9 cellular contexts compared by ENCODE assay signal in genomic region chr3:196604548-196604947, GRCh38. TPM values are rescaled to one million over a fixed set of nuclear protein-coding genes. Genes with fewer than 3 reads are reported as not detected.
A peak's percentile ranks its signal among the peaks of the same experiment; 100 is the strongest.
DNase-seq lines count a peak whose midpoint lies in the region; TF ChIP-seq lines count a peak whose summit lies in the region.
"Had no signal": no experiment of that assay in that cellular context is flagged by ENCODE, and none has a peak within 500 bp of the region (broad histone marks: within the 10 kb centered on the region; RNA-seq: fewer than 3 reads in every experiment).

No MANE protein-coding gene starts in this region.

- no peaks in the 10 kb centered on the region for H3K9me3 Mint-ChIP-seq in activated CD4-positive, alpha-beta T cell treated with anti-CD3 and anti-CD28 coated beads, Interleukin-2, amount 10 ng/mL, durations not matched to agents 24 days and 14 days
- no peaks in the 10 kb centered on the region for H3K9me3 Mint-ChIP-seq in endothelial cell (ENCODE audit: unreplicated experiment)
- H3K9me3 Mint-ChIP-seq: activated naive CD4-positive, alpha-beta T cell treated with anti-CD3 and anti-CD28 coated beads, Interleukin-2, amount 50 U/mL, for 24 hours had no signal

- H3K4me3 Mint-ChIP-seq in activated CD4-positive, alpha-beta T cell treated with anti-CD3 and anti-CD28 coated beads, Interleukin-2, amount 10 ng/mL, durations not matched to agents 24 days and 14 days, result peak overlapping the region; percentile 51
- no peak overlapping the region for H3K4me3 Mint-ChIP-seq in endothelial cell (ENCODE audit: unreplicated experiment)
- H3K4me3 Mint-ChIP-seq: activated naive CD4-positive, alpha-beta T cell treated with anti-CD3 and anti-CD28 coated beads, Interleukin-2, amount 50 U/mL, for 24 hours had no signal

- DNase-seq in NCI-H146 (lab: John Stamatoyannopoulos, UW), result peak; percentile 59
- no peak for DNase-seq in NCI-H146 treated with DMSO at 0.1 percent for 48 hours (lab: John Stamatoyannopoulos, UW; ENCODE audit: unreplicated experiment)
- DNase-seq in activated CD4-positive, alpha-beta T cell treated with anti-CD3 and anti-CD28 coated beads, Interleukin-2, amount 10 ng/mL, durations not matched to agents 24 days and 14 days, result peak; percentile 86
- peak; percentile 68 for DNase-seq in central memory CD4-positive, alpha-beta T cell
- DNase-seq in stimulated activated CD8-positive, alpha-beta memory T cell treated with anti-CD3 and anti-CD28 coated beads, Interleukin-4, amount 100 ng/mL, for 48 hours, result peak; percentile 57
- no peak for DNase-seq in endothelial cell (ENCODE audit: low spot score)
- no peak for DNase-seq in kidney glomerular epithelial cell (lab: John Stamatoyannopoulos, UW)
- DNase-seq in NCI-H1417 treated with DMSO at 0.1 percent for 48 hours (lab: John Stamatoyannopoulos, UW), result no peak

- no peaks in the 10 kb centered on the region for H3K36me3 Mint-ChIP-seq in activated CD4-positive, alpha-beta T cell treated with anti-CD3 and anti-CD28 coated beads, Interleukin-2, amount 10 ng/mL, durations not matched to agents 24 days and 14 days (ENCODE audit: low read depth)
- H3K36me3 Mint-ChIP-seq in endothelial cell (ENCODE audit: low read depth, unreplicated experiment), result no peaks in the 10 kb centered on the region
- H3K36me3 Mint-ChIP-seq: activated naive CD4-positive, alpha-beta T cell treated with anti-CD3 and anti-CD28 coated beads, Interleukin-2, amount 50 U/mL, for 24 hours had no signal

- H3K27ac Mint-ChIP-seq in activated CD4-positive, alpha-beta T cell treated with anti-CD3 and anti-CD28 coated beads, Interleukin-2, amount 10 ng/mL, durations not matched to agents 24 days and 14 days, result no peak overlapping the region
- no peak overlapping the region for H3K27ac Mint-ChIP-seq in endothelial cell (ENCODE audit: unreplicated experiment)
- H3K27ac Mint-ChIP-seq: activated naive CD4-positive, alpha-beta T cell treated with anti-CD3 and anti-CD28 coated beads, Interleukin-2, amount 50 U/mL, for 24 hours had no signal

- peaks cover 13% of the 10 kb centered on the region for H3K4me1 Mint-ChIP-seq in activated CD4-positive, alpha-beta T cell treated with anti-CD3 and anti-CD28 coated beads, Interleukin-2, amount 10 ng/mL, durations not matched to agents 24 days and 14 days
- H3K4me1 Mint-ChIP-seq in endothelial cell (ENCODE audit: unreplicated experiment), result peaks cover 3% of the 10 kb centered on the region

- TF ChIP-seq CTCF in endothelial cell (IDR thresholded peaks at IDR 0.05; ENCODE audit: unreplicated experiment), result no peak

- no peaks in the 10 kb centered on the region for H3K27me3 Mint-ChIP-seq in activated CD4-positive, alpha-beta T cell treated with anti-CD3 and anti-CD28 coated beads, Interleukin-2, amount 10 ng/mL, durations not matched to agents 24 days and 14 days
- peaks cover under 1% of the 10 kb centered on the region for H3K27me3 Mint-ChIP-seq in endothelial cell (ENCODE audit: unreplicated experiment)
- H3K27me3 Mint-ChIP-seq: activated naive CD4-positive, alpha-beta T cell treated with anti-CD3 and anti-CD28 coated beads, Interleukin-2, amount 50 U/mL, for 24 hours had no signal

- intact Hi-C loops in activated CD4-positive, alpha-beta T cell treated with anti-CD3 and anti-CD28 coated beads, Interleukin-2, amount 10 ng/mL, durations not matched to agents 24 days and 14 days (cut with micrococcal nuclease), result loop anchor here (2.0 kb wide), 1 partner anchor 68 kb away; no protein-coding TSS in a partner anchor

RNA-seq across cellular contexts. Expression of gene NRROS, which starts 34.9 kb away (rescaled TPM):
- total RNA-seq in activated CD4-positive, alpha-beta T cell treated with anti-CD3 and anti-CD28 coated beads, Interleukin-2, amount 10 ng/mL, durations not matched to agents 24 days and 14 days, result 38.2 and 39.0 TPM in 2 replicates
- total RNA-seq in endothelial cell (ENCODE audit: unreplicated experiment), result 18.6 TPM

RNA-seq across cellular contexts. Expression of gene FBXO45, which starts 36.1 kb away (rescaled TPM):
- 25.5 and 25.9 TPM in 2 replicates for total RNA-seq in activated CD4-positive, alpha-beta T cell treated with anti-CD3 and anti-CD28 coated beads, Interleukin-2, amount 10 ng/mL, durations not matched to agents 24 days and 14 days
- 17.0 TPM for total RNA-seq in endothelial cell (ENCODE audit: unreplicated experiment)

RNA-seq across cellular contexts. Expression of gene WDR53, which starts 36.2 kb away (rescaled TPM):
- 18.4 and 24.5 TPM in 2 replicates for total RNA-seq in activated CD4-positive, alpha-beta T cell treated with anti-CD3 and anti-CD28 coated beads, Interleukin-2, amount 10 ng/mL, durations not matched to agents 24 days and 14 days
- 22.2 TPM for total RNA-seq in endothelial cell (ENCODE audit: unreplicated experiment)

Comparison
In these comparisons a context has a peak if more than half of its experiments do, and no peak if none do; other contexts are left out.
1. DNase-seq: peak in NCI-H146 (single experiment), activated CD4-positive, alpha-beta T cell treated with anti-CD3 and anti-CD28 coated beads, Interleukin-2, amount 10 ng/mL, durations not matched to agents 24 days and 14 days (single experiment), central memory CD4-positive, alpha-beta T cell (single experiment) and stimulated activated CD8-positive, alpha-beta memory T cell treated with anti-CD3 and anti-CD28 coated beads, Interleukin-4, amount 100 ng/mL, for 48 hours (single experiment); none in NCI-H146 treated with DMSO at 0.1 percent for 48 hours (single experiment), endothelial cell (single experiment), kidney glomerular epithelial cell (single experiment) and NCI-H1417 treated with DMSO at 0.1 percent for 48 hours (single experiment).